Comparison of ENCODE assay signal across 25 cellular contexts in the genomic region with DNA sequence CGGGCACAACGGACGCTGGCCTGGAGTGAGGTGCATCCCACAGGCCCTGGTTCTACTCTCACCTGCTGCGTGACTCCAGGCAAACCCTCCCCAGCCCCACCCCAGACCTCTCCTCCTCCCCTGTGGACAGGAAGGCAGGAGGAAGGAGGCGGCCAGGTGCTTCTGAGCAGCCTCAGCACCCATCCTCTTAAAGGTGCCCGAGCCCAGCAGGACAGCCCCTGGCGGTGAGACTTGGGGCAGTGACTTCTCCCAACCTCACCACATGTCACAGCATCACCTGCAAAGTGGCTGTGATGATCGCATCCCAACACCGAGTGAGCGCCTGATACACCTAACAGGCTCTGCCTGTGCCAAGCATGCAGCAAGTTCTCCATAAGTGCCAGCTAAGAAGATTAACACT. TPM values are rescaled to one million over a fixed set of nuclear protein-coding genes. Genes with fewer than 3 reads are reported as not detected.
A peak's percentile ranks its signal among the peaks of the same experiment; 100 is the strongest.
DNase-seq lines count a peak whose midpoint lies in the region; ATAC-seq and TF ChIP-seq lines count a peak whose summit lies in the region.
"Had no signal": no experiment of that assay in that cellular context is flagged by ENCODE, and none has a peak within 500 bp of the region (broad histone marks: within the 10 kb centered on the region; RNA-seq: fewer than 3 reads in every experiment).

No MANE protein-coding gene starts in this region.

- CTCF ChIA-PET in HCT116 (lab: Charles Lee), result interaction anchor here (1.3 kb wide), 1 partner anchor 9 kb away, joined by 3 read pairs; no protein-coding TSS in a partner anchor

- H3K4me3 ChIP-seq in right atrium auricular region (no peak overlapping the region), HCT116 (replicated peaks in 1 of 2; ENCODE audit: low read depth in 1 of 2, low read length in 2 of 2) (no peak overlapping the region)
- H3K4me3 ChIP-seq: BLaER1, GM12878 had no signal

- POLR2A ChIA-PET in HCT116 (lab: Charles Lee), result no interaction called here

- no peak for TF ChIP-seq CTCF in right atrium auricular region (IDR thresholded peaks at IDR 0.05)
- TF ChIP-seq CTCF in HCT116 (IDR thresholded peaks at IDR 0.05 in 2 of 3, conservative IDR thresholded peaks at IDR 0.05 in 1 of 3; ENCODE audit: borderline replicate concordance in 1 of 3, insufficient read depth in 1 of 3, low read depth in 2 of 3, low read length in 2 of 3), result peak in 1 of 3 experiments; percentile 17; a peak in 1 of 6 replicates
- peak; percentile 16; the same call in 1 of the 2 replicates for TF ChIP-seq CTCF in HFFc6 (IDR thresholded peaks at IDR 0.05)

- H3K4me1 Mint-ChIP-seq in HFFc6 (ENCODE audit: low read depth), result peaks cover 19% of the 10 kb centered on the region
- H3K4me1 Mint-ChIP-seq: CD14-positive monocyte had no signal

- no peaks in the 10 kb centered on the region for H3K9me3 Mint-ChIP-seq in HFFc6
- H3K9me3 Mint-ChIP-seq: CD8-positive, alpha-beta memory T cell had no signal

- ATAC-seq in Right ventricle myocardium superior (ENCODE audit: poor library complexity) (no peak), HCT116 (peak; percentile 64), HG03378 (IDR thresholded peaks at IDR 0.05; ENCODE audit: unreplicated experiment) (no peak)
- ATAC-seq: GM12878 had no signal

- TF ChIP-seq RAD21 in HCT116 (IDR thresholded peaks at IDR 0.05; ENCODE audit: low read depth), result no peak

- H4K20me1 ChIP-seq in HCT116 (ENCODE audit: insufficient read depth), result no peaks in the 10 kb centered on the region
- H4K20me1 ChIP-seq: BLaER1 had no signal

- peaks cover 51% of the 10 kb centered on the region for H3K27me3 Mint-ChIP-seq in HFFc6 (ENCODE audit: insufficient read depth)

- RAD21 ChIA-PET in HCT116 (lab: Charles Lee; ENCODE audit: low non-redundant PET in 1 of 2, low total read pairs in 2 of 2, uncharacterized antibody in 2 of 2, unreplicated experiment in 2 of 2), result no interaction called here

- BruUV-seq in HCT116 (replicated peaks; lab: Mats Ljungman, UMichigan), result no TSS peak

- DNase-seq in Right ventricle myocardium superior (peak; percentile 10), right atrium auricular region (ENCODE audit: low spot score) (no peak), HCT116 (ENCODE audit: low read depth, low spot score) (no peak), HFFc6 (no peak), NCI-H524 treated with DMSO at 0.1 percent for 48 hours (lab: John Stamatoyannopoulos, UW) (peak; percentile 2), hippocampal formation (lab: John Stamatoyannopoulos, UW) (no peak)
- DNase-seq: 8988T; ACHN; BE2C; C1 segment of cervical spinal cord; CD4-positive, alpha-beta memory T cell; CD4-positive, CD25-positive, alpha-beta regulatory T cell; CD8-positive, alpha-beta memory T cell; COR-L47; DMS 273 treated with DMSO at 0.1 percent for 48 hours; DMS153; DMS53; DMS79; DND-41; EL; GDM1 had no signal

- intact Hi-C loops in Right ventricle myocardium superior (cut with DNase I) (no loop called here), HCT116 (cut with micrococcal nuclease) (no loop called here)

- H3K79me2 ChIP-seq in HCT116 (ENCODE audit: insufficient read depth, low read length), result no peaks in the 10 kb centered on the region

- H3K36me3 ChIP-seq in right atrium auricular region (no peaks in the 10 kb centered on the region), HCT116 (ENCODE audit: control insufficient read depth in 1 of 2, insufficient read depth in 2 of 2, low read length in 2 of 2) (no peaks in the 10 kb centered on the region)
- H3K36me3 ChIP-seq: BE2C, BLaER1 had no signal

- H3K4me3 Mint-ChIP-seq in HFFc6, result no peak overlapping the region
- H3K4me3 Mint-ChIP-seq: CD14-positive monocyte; CD4-positive, CD25-positive, alpha-beta regulatory T cell; CD8-positive, alpha-beta memory T cell had no signal

- H3K36me3 Mint-ChIP-seq in HFFc6 (ENCODE audit: low read depth), result no peaks in the 10 kb centered on the region
- H3K36me3 Mint-ChIP-seq: CD14-positive monocyte; CD4-positive, alpha-beta memory T cell; CD4-positive, CD25-positive, alpha-beta regulatory T cell; CD8-positive, alpha-beta memory T cell had no signal

- no peak overlapping the region for H2AFZ ChIP-seq in HCT116 (ENCODE audit: low read depth, low read length, poor library complexity, severe bottlenecking)

- no peaks in the 10 kb centered on the region for H3K9me2 ChIP-seq in HCT116 (ENCODE audit: insufficient read depth)

- TF ChIP-seq POLR2A in HCT116 (IDR thresholded peaks at IDR 0.05; ENCODE audit: borderline replicate concordance, extremely low read depth, insufficient read depth, insufficient read length), result no peak

- H3K9ac ChIP-seq in HCT116 (ENCODE audit: low read length), result no peak overlapping the region
- H3K9ac ChIP-seq: BLaER1 had no signal

- H3K27me3 ChIP-seq in right atrium auricular region (peaks cover 0 to 1% of the 10 kb centered on the region in 2 donors), HCT116 (ENCODE audit: insufficient read depth, low read length) (peaks cover 68% of the 10 kb centered on the region)

- H3K4me1 ChIP-seq in right atrium auricular region, result peaks cover 0 to 4% of the 10 kb centered on the region in 2 donors
- no peaks in the 10 kb centered on the region for H3K4me1 ChIP-seq in HCT116 (ENCODE audit: control insufficient read depth in 1 of 2, insufficient read depth in 2 of 2, low read length in 2 of 2)
- H3K4me1 ChIP-seq: BE2C had no signal

- no peak overlapping the region for H3K27ac Mint-ChIP-seq in HFFc6
- H3K27ac Mint-ChIP-seq: CD14-positive monocyte; CD4-positive, alpha-beta memory T cell; CD4-positive, CD25-positive, alpha-beta regulatory T cell; CD8-positive, alpha-beta memory T cell had no signal

- no peak overlapping the region for H3K4me2 ChIP-seq in HCT116 (ENCODE audit: low read length)
- H3K4me2 ChIP-seq: BLaER1 had no signal

- no peak overlapping the region for H3K27ac ChIP-seq in right atrium auricular region
- no peak overlapping the region for H3K27ac ChIP-seq in HCT116 (ENCODE audit: low read depth, low read length)
- H3K27ac ChIP-seq: BLaER1 had no signal

- H3K9me3 ChIP-seq in right atrium auricular region (no peaks in the 10 kb centered on the region), HCT116 (ENCODE audit: control insufficient read depth in 1 of 2, insufficient read depth in 1 of 2, low read depth in 1 of 2, low read length in 2 of 2) (no peaks in the 10 kb centered on the region)
- H3K9me3 ChIP-seq: BE2C, BLaER1 had no signal

TF ChIP-seq in HCT116, 20 proteins besides CTCF, POLR2A, EP300 and RAD21:
- TF ChIP-seq CBX3 (IDR thresholded peaks at IDR 0.05; ENCODE audit: low read depth), result no peak
- TF ChIP-seq ZFX (IDR thresholded peaks at IDR 0.05), result no peak
- TF ChIP-seq ELF1 (IDR thresholded peaks at IDR 0.05; ENCODE audit: borderline replicate concordance, low read depth), result no peak

RNA-seq across cellular contexts. Expression of a gene that starts 17.1 kb away (rescaled TPM):
- total RNA-seq in Right ventricle myocardium superior, result 17.3 TPM
- 10 to 100 TPM; 23.7 to 25.5 TPM for total RNA-seq in right atrium auricular region
- total RNA-seq in HCT116 (2021; ENCODE audit: unreplicated experiment), result 18.0 TPM
- polyA plus RNA-seq in HCT116 (2012), result 16.6 and 16.8 TPM in 2 replicates
- 10 to 100 TPM; 35.8 to 44.5 (median 40.5) TPM for total RNA-seq in HFFc6 (2021; fragmentation: NEBNext Ultra II Directional; extraction: Animal tissue kit (Norgen Biotek cat#: 25700))

Comparison
In these comparisons a context has a peak if more than half of its experiments do, and no peak if none do; other contexts are left out.
1. DNase-seq: peak in Right ventricle myocardium superior (single experiment) and NCI-H524 treated with DMSO at 0.1 percent for 48 hours (single experiment); none in right atrium auricular region (single experiment), HCT116 (single experiment), HFFc6 (single experiment) and hippocampal formation (0 of 2).